ENCODE assay signal across 1 cellular context in genomic region chr5:72233835-72234234, GRCh38.
TF ChIP-seq lines count a peak whose summit lies in the region.

No MANE protein-coding gene starts in this region.

TF ChIP-seq in A549, 52 proteins besides CTCF, POLR2A, EP300 and RAD21 (continued from another document):
- TF ChIP-seq NPAS2 (CRISPR knock-in tag; IDR thresholded peaks at IDR 0.05; ENCODE audit: borderline replicate concordance): no peak
- TF ChIP-seq FOSB (CRISPR knock-in tag; IDR thresholded peaks at IDR 0.05): no peak
- TF ChIP-seq PBX3 (IDR thresholded peaks at IDR 0.05): no peak
- no peak for TF ChIP-seq RNF2 (IDR thresholded peaks at IDR 0.05; ENCODE audit: borderline replicate concordance, low read depth)
- no peak for TF ChIP-seq ZFP36 (IDR thresholded peaks at IDR 0.05; ENCODE audit: borderline replicate concordance, partially characterized antibody)
- TF ChIP-seq SREBF2 (IDR thresholded peaks at IDR 0.05): no peak
- TF ChIP-seq HOXB13 (CRISPR knock-in tag; IDR thresholded peaks at IDR 0.05; ENCODE audit: low read depth): no peak
- no peak for TF ChIP-seq MAX (IDR thresholded peaks at IDR 0.05)
- no peak for TF ChIP-seq BCL3 (IDR thresholded peaks at IDR 0.05)
- TF ChIP-seq RCOR1 (IDR thresholded peaks at IDR 0.05; ENCODE audit: low read depth, low read length): no peak
- TF ChIP-seq CBX2 (IDR thresholded peaks at IDR 0.05; ENCODE audit: borderline replicate concordance, low read depth): no peak
- no peak for TF ChIP-seq MYC (IDR thresholded peaks at IDR 0.05; ENCODE audit: borderline replicate concordance, low read length)
